ENCODE assay signal across 7 cellular contexts in the genomic region with DNA sequence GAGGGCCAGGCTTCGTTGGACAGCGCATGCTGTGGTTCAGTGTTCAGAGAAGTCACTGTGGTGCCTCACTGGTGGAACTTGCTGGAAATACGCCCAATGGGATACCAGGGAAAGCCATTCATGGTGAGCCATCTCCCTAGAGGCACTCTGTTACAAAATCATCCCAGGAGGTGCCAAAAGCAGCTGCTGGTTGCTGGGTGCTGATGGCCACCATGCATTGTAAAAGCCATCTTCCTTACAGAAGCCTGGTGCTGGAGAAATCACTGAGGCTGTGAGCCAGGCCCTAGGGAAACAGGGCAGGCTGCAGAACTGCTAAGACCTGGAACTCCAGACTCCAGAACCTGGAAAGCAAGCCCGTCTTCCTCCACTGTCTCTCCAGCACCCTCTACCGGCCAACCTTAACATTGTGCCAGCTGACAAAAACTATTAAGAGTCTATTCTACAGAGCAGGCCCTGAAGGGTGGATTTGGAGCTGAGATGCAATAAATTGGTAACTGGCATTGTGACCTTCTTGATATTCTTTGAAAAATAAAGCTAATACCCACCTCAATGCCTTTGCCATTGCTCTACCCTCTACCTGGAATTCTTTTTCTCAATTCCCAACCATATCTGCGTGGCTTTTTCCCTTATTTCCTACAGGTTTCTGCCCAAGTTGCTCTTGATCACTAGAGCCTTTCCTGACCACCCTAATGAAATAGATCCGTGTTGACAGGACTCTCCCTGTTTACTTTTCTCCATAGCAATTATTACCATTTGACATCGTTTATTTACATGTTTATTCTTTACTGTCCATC. TPM values are rescaled to one million over a fixed set of nuclear protein-coding genes. Genes with fewer than 3 reads are reported as not detected.
DNase-seq lines count a peak whose midpoint lies in the region; ATAC-seq and TF ChIP-seq lines count a peak whose summit lies in the region.

No MANE protein-coding gene starts in this region.

- H3K9ac ChIP-seq in smooth muscle cell (ENCODE audit: low read depth) = no peak overlapping the region

- H3K27ac ChIP-seq in smooth muscle cell (ENCODE audit: low read depth) = no peak overlapping the region

- no peaks in the 10 kb centered on the region for H3K36me3 ChIP-seq in smooth muscle cell (ENCODE audit: low read depth)

- no peak overlapping the region for H3K4me2 ChIP-seq in smooth muscle cell

- TF ChIP-seq CTCF in GM12874 (IDR thresholded peaks at IDR 0.05; ENCODE audit: insufficient read depth, low read depth, low read length) (peak; percentile 89), astrocyte of the cerebellum (IDR thresholded peaks at IDR 0.05; ENCODE audit: low read depth, low read length, missing control alignments) (peak; percentile 91), smooth muscle cell (IDR thresholded peaks at IDR 0.05; ENCODE audit: borderline replicate concordance, insufficient read depth, poor library complexity, severe bottlenecking) (peak; percentile 85)

- H3K4me3 ChIP-seq in astrocyte of the cerebellum (ENCODE audit: low read depth, low read length) (no peak overlapping the region), smooth muscle cell (no peak overlapping the region)

- no peak for ATAC-seq in GM18861 (IDR thresholded peaks at IDR 0.05; ENCODE audit: unreplicated experiment)

- H3K9me3 ChIP-seq in smooth muscle cell (replicated peaks; ENCODE audit: low read depth) = no peaks in the 10 kb centered on the region

- no peaks in the 10 kb centered on the region for H3K79me2 ChIP-seq in smooth muscle cell (ENCODE audit: low read depth)

- in situ Hi-C loops in astrocyte of the cerebellum (cut with HindIII; ENCODE audit: low sequenced_read_pairs) = no loop called here

- WGBS in smooth muscle cell (ENCODE audit: low lambda C conversion rate) = 55% methylated on average over 8 of the region's 8 CpGs

- H3K27me3 ChIP-seq in smooth muscle cell (ENCODE audit: low read depth) = no peaks in the 10 kb centered on the region

- no peak overlapping the region for H2AFZ ChIP-seq in smooth muscle cell (ENCODE audit: low read depth)

- no peaks in the 10 kb centered on the region for H3F3A ChIP-seq in smooth muscle cell (ENCODE audit: low read depth)

- H3K4me1 ChIP-seq in smooth muscle cell (ENCODE audit: low read depth) = no peaks in the 10 kb centered on the region

- DNase-seq in NCI-H187 (lab: John Stamatoyannopoulos, UW) (peak; percentile 22 to 23), T1000 (lab: John Stamatoyannopoulos, UW) (peak; percentile 37), astrocyte of the cerebellum (ENCODE audit: low read depth) (peak; percentile 59), hypothalamus (lab: John Stamatoyannopoulos, UW) (peak in 44 of 51 donors; percentile 5 to 82 (median 46)), smooth muscle cell (lab: John Stamatoyannopoulos, UW; ENCODE audit: unreplicated experiment) (peak; percentile 30)

- no peaks in the 10 kb centered on the region for H4K20me1 ChIP-seq in smooth muscle cell (ENCODE audit: low read depth)

RNA-seq across cellular contexts. Expression of a gene that starts 18.5 kb away (rescaled TPM):
- total RNA-seq in smooth muscle cell = 245 and 250 TPM in 2 replicates
- 281 and 296 TPM in 2 replicates for polyA plus RNA-seq in smooth muscle cell

RNA-seq across cellular contexts. Expression of a gene that starts 56.6 kb away (rescaled TPM):
- total RNA-seq in smooth muscle cell = 2.3 and 5.0 TPM in 2 replicates
- 4.3 and 5.0 TPM in 2 replicates for polyA plus RNA-seq in smooth muscle cell
